8 cellular contexts compared by ENCODE assay signal in genomic region chr4:77994194-77994721, GRCh38.
A peak's percentile ranks its signal among the peaks of the same experiment; 100 is the strongest.
DNase-seq lines count a peak whose midpoint lies in the region; ATAC-seq and TF ChIP-seq lines count a peak whose summit lies in the region.

No MANE protein-coding gene starts in this region.

- no peak overlapping the region for H3K4me3 ChIP-seq in SJCRH30

- H3K36me3 ChIP-seq in SJCRH30 = no peaks in the 10 kb centered on the region

- no peaks in the 10 kb centered on the region for H3K36me3 Mint-ChIP-seq in glutamatergic neuron (ENCODE audit: unreplicated experiment)

- peaks cover 4% of the 10 kb centered on the region for H3K4me1 Mint-ChIP-seq in glutamatergic neuron (ENCODE audit: low read depth, unreplicated experiment)

- TF ChIP-seq CTCF in glutamatergic neuron (IDR thresholded peaks at IDR 0.05; ENCODE audit: partially characterized antibody, unreplicated experiment) = peak; percentile 64

- no peaks in the 10 kb centered on the region for H3K27me3 ChIP-seq in SJCRH30

- H3K27me3 Mint-ChIP-seq in glutamatergic neuron (ENCODE audit: unreplicated experiment) = no peaks in the 10 kb centered on the region

- H3K9me3 ChIP-seq in SJCRH30 (replicated peaks) = no peaks in the 10 kb centered on the region

- H3K4me3 Mint-ChIP-seq in glutamatergic neuron (ENCODE audit: unreplicated experiment) = no peak overlapping the region

- DNase-seq in ELR (ENCODE audit: low read depth) (peak; percentile 59), HCEC 1CT (peak; percentile 39), SJCRH30 (peak; percentile 70 to 90), glutamatergic neuron (no peak), sciatic nerve (ENCODE audit: low spot score) (no peak), UCSD-AML1 (lab: John Stamatoyannopoulos, UW; ENCODE audit: unreplicated experiment) (no peak)
- no peak for DNase-seq in activated CD4-positive, CD25-positive, alpha-beta regulatory T cell treated with anti-CD3 and anti-CD28 coated beads, Interleukin-2, amount 50 U/mL, for 72 hours
- DNase-seq in activated naive CD4-positive, alpha-beta T cell treated with Interleukin-2 at 50 U/mL for 16 hours = no peak

- H3K4me1 ChIP-seq in SJCRH30 = no peaks in the 10 kb centered on the region

- peak; percentile 72 for ATAC-seq in sciatic nerve

- H3K9me3 Mint-ChIP-seq in glutamatergic neuron (ENCODE audit: unreplicated experiment) = no peaks in the 10 kb centered on the region

- no peak overlapping the region for H3K27ac ChIP-seq in SJCRH30

- no peak overlapping the region for H3K27ac Mint-ChIP-seq in glutamatergic neuron (ENCODE audit: unreplicated experiment)

- intact Hi-C loops in sciatic nerve (cut with DNase I) = no loop called here

Comparison
In these comparisons a context has a peak if more than half of its experiments do, and no peak if none do; other contexts are left out.
1. DNase-seq: peak in ELR (single experiment), HCEC 1CT (single experiment) and SJCRH30 (2 of 2); none in glutamatergic neuron (single experiment), sciatic nerve (single experiment), activated CD4-positive, CD25-positive, alpha-beta regulatory T cell treated with anti-CD3 and anti-CD28 coated beads, Interleukin-2, amount 50 U/mL, for 72 hours (single experiment), UCSD-AML1 (single experiment) and activated naive CD4-positive, alpha-beta T cell treated with Interleukin-2 at 50 U/mL for 16 hours (single experiment).